18 cellular contexts compared by ENCODE assay signal in genomic region chr10:60000747-60001146, GRCh38.
"Had no signal": no experiment of that assay in that cellular context is flagged by ENCODE, and none has a peak within 500 bp of the region (broad histone marks: within the 10 kb centered on the region; RNA-seq: fewer than 3 reads in every experiment).

No MANE protein-coding gene starts in this region.

- ATAC-seq: heart right ventricle; left cardiac atrium; natural killer cell; stimulated activated naive B cell treated with anti-CD40 and anti-IgM and Interleukin-4, amounts not matched to agents 10 μg/mL and 1 μg/mL and 100 μg/mL, for 72 hours had no signal

- DNase-seq: activated B cell treated with CpG ODN at 0.5 μM for 24 hours; activated CD4-positive, alpha-beta T cell treated with anti-CD3 and anti-CD28 coated beads, Interleukin-2, amount 50 U/mL, for 48 hours; activated gamma-delta T cell treated with Interleukin-2 at 50 U/mL for 16 hours; aorta; effector CD4-positive, alpha-beta T cell; heart right ventricle; islet precursor cell; left cardiac atrium; midbrain; natural killer cell; retina; sigmoid colon; stimulated activated CD4-positive, alpha-beta T cell treated with anti-CD3 and anti-CD28 coated beads, Interleukin-15, amount 100 ng/mL, for 24 hours; stimulated activated naive B cell treated with anti-CD40 and anti-IgM and Interleukin-4, amounts not matched to agents 10 μg/mL and 1 μg/mL and 100 μg/mL, for 72 hours had no signal

- H3K36me3 Mint-ChIP-seq: brain; natural killer cell; stimulated activated naive B cell treated with anti-CD40 and anti-IgM and Interleukin-4, amounts not matched to agents 10 μg/mL and 1 μg/mL and 100 μg/mL, for 72 hours; type B pancreatic cell had no signal

- H3K27ac Mint-ChIP-seq: activated B cell treated with CpG ODN at 0.5 μM for 24 hours; brain; dendritic cell treated with granulocyte-macrophage colony-stimulating factor and Interleukin-4, amounts not matched to agents 40 ng/mL and 50 ng/mL, for 4 days; natural killer cell; progenitor cell of endocrine pancreas; stimulated activated naive B cell treated with anti-CD40 and anti-IgM and Interleukin-4, amounts not matched to agents 10 μg/mL and 1 μg/mL and 100 μg/mL, for 72 hours; type B pancreatic cell had no signal

- H3K4me1 Mint-ChIP-seq: activated B cell treated with CpG ODN at 0.5 μM for 24 hours; natural killer cell; stimulated activated naive B cell treated with anti-CD40 and anti-IgM and Interleukin-4, amounts not matched to agents 10 μg/mL and 1 μg/mL and 100 μg/mL, for 72 hours had no signal

- H3K27me3 Mint-ChIP-seq: activated B cell treated with CpG ODN at 0.5 μM for 24 hours; brain; dendritic cell treated with granulocyte-macrophage colony-stimulating factor and Interleukin-4, amounts not matched to agents 40 ng/mL and 50 ng/mL, for 4 days; progenitor cell of endocrine pancreas; stimulated activated naive B cell treated with anti-CD40 and anti-IgM and Interleukin-4, amounts not matched to agents 10 μg/mL and 1 μg/mL and 100 μg/mL, for 72 hours; type B pancreatic cell had no signal

- H3K9me3 Mint-ChIP-seq: activated B cell treated with CpG ODN at 0.5 μM for 24 hours; dendritic cell treated with granulocyte-macrophage colony-stimulating factor and Interleukin-4, amounts not matched to agents 40 ng/mL and 50 ng/mL, for 4 days; natural killer cell; stimulated activated naive B cell treated with anti-CD40 and anti-IgM and Interleukin-4, amounts not matched to agents 10 μg/mL and 1 μg/mL and 100 μg/mL, for 72 hours had no signal

- H3K4me3 Mint-ChIP-seq: activated B cell treated with CpG ODN at 0.5 μM for 24 hours; brain; dendritic cell treated with granulocyte-macrophage colony-stimulating factor and Interleukin-4, amounts not matched to agents 40 ng/mL and 50 ng/mL, for 4 days; natural killer cell; stimulated activated naive B cell treated with anti-CD40 and anti-IgM and Interleukin-4, amounts not matched to agents 10 μg/mL and 1 μg/mL and 100 μg/mL, for 72 hours; type B pancreatic cell had no signal
